8 cellular contexts compared by ENCODE assay signal in genomic region chr17:7885357-7886226, GRCh38. TPM values are rescaled to one million over a fixed set of nuclear protein-coding genes. Genes with fewer than 3 reads are reported as not detected.
DNase-seq lines count a peak whose midpoint lies in the region; ATAC-seq and TF ChIP-seq lines count a peak whose summit lies in the region.

No MANE protein-coding gene starts in this region.

- H3K4me1 ChIP-seq in ES-I3 (ENCODE audit: insufficient read depth, low read length): peaks cover 26% of the 10 kb centered on the region
- H3K4me1 ChIP-seq in hepatocyte (ENCODE audit: insufficient read depth): peaks cover 54% of the 10 kb centered on the region
- H3K4me1 ChIP-seq in skeletal muscle satellite cell (ENCODE audit: control insufficient read depth, insufficient read depth, low read length): peaks cover 53% of the 10 kb centered on the region

- no peak overlapping the region for H2AFZ ChIP-seq in hepatocyte

- H3K9me3 ChIP-seq in ES-I3 (ENCODE audit: control insufficient read depth, insufficient read depth, low read length): no peaks in the 10 kb centered on the region
- no peaks in the 10 kb centered on the region for H3K9me3 ChIP-seq in SK-N-MC (ENCODE audit: low read depth, low read length)
- H3K9me3 ChIP-seq in hepatocyte (ENCODE audit: low read depth): no peaks in the 10 kb centered on the region
- H3K9me3 ChIP-seq in skeletal muscle satellite cell (replicated peaks; ENCODE audit: low read length): no peaks in the 10 kb centered on the region

- peak; percentile 26 for DNase-seq in HT-29 (ENCODE audit: low spot score)
- no peak for DNase-seq in SK-N-MC (ENCODE audit: low read depth, low spot score)
- peak; percentile 69 for DNase-seq in hepatocyte (ENCODE audit: low spot score)

- no peaks in the 10 kb centered on the region for H3K9me2 ChIP-seq in hepatocyte (replicated peaks; ENCODE audit: insufficient read depth)

- TF ChIP-seq CTCF in hepatocyte (IDR thresholded peaks at IDR 0.05; ENCODE audit: poor library complexity): no peak

- peaks cover 7% of the 10 kb centered on the region for H4K20me1 ChIP-seq in hepatocyte (ENCODE audit: insufficient read depth, poor library complexity, severe bottlenecking)

- ATAC-seq in HG03095 (IDR thresholded peaks at IDR 0.05; ENCODE audit: unreplicated experiment): no peak
- ATAC-seq in HG02571 (IDR thresholded peaks at IDR 0.05; ENCODE audit: unreplicated experiment): no peak

- H3K4me3 ChIP-seq in SK-N-MC (peak overlapping the region; percentile 90), hepatocyte (peak overlapping the region; percentile 75), skeletal muscle satellite cell (ENCODE audit: low read length) (peak overlapping the region; percentile 95)

- peaks cover 41% of the 10 kb centered on the region for H3K79me2 ChIP-seq in hepatocyte

- H3K27ac ChIP-seq in SK-N-MC: peak overlapping the region; percentile 100
- peak overlapping the region; percentile 92 for H3K27ac ChIP-seq in angular gyrus (ENCODE audit: low read depth, low read length)
- H3K27ac ChIP-seq in hepatocyte: peak overlapping the region; percentile 97

- H3K27me3 ChIP-seq in hepatocyte: no peaks in the 10 kb centered on the region
- H3K27me3 ChIP-seq in skeletal muscle satellite cell (ENCODE audit: control insufficient read depth, insufficient read depth, low read length): no peaks in the 10 kb centered on the region

- H3K9ac ChIP-seq in ES-I3 (ENCODE audit: low read depth, low read length) (peak overlapping the region; percentile 44; the same call in 1 of the 2 replicates), SK-N-MC (ENCODE audit: insufficient read length) (peak overlapping the region; percentile 90), skeletal muscle satellite cell (ENCODE audit: low read depth, low read length) (peak overlapping the region; percentile 76)

- peak overlapping the region; percentile 96 for H3K4me2 ChIP-seq in hepatocyte
- H3K4me2 ChIP-seq in skeletal muscle satellite cell (ENCODE audit: low read length): peak overlapping the region; percentile 98

- H3K36me3 ChIP-seq in ES-I3 (ENCODE audit: insufficient read depth, low read length) (no peaks in the 10 kb centered on the region), SK-N-MC (ENCODE audit: insufficient read depth, low read length) (peaks cover 13% of the 10 kb centered on the region), hepatocyte (replicated peaks; ENCODE audit: insufficient read depth, low read depth) (no peaks in the 10 kb centered on the region), skeletal muscle satellite cell (ENCODE audit: insufficient read depth, low read length) (peaks cover 18% of the 10 kb centered on the region)

- 3% methylated on average over 44 of the region's 65 CpGs for WGBS in hepatocyte (ENCODE audit: low lambda C conversion rate, missing lambda C conversion rate)

RNA-seq across cellular contexts. Expression of gene CHD3, which starts 3.0 kb away (rescaled TPM):
- 52.8 and 54.3 TPM in 2 replicates for total RNA-seq in HT-29 (2014; rRNA removed; shearing (Covaris generic))
- 65.6 and 75.3 TPM in 2 replicates for total RNA-seq in hepatocyte
- polyA plus RNA-seq in hepatocyte: 41.2 and 49.4 TPM in 2 replicates
- total RNA-seq in skeletal muscle satellite cell (2012; rRNA removed): 35.0 and 38.2 TPM in 2 replicates

RNA-seq across cellular contexts. Expression of gene CYB5D1, which starts 27.8 kb away (rescaled TPM):
- total RNA-seq in HT-29 (2014; rRNA removed; shearing (Covaris generic)): 8.4 and 10.7 TPM in 2 replicates
- total RNA-seq in hepatocyte: 9.1 and 14.1 TPM in 2 replicates
- polyA plus RNA-seq in hepatocyte: 12.2 and 15.1 TPM in 2 replicates
- 12.2 and 12.9 TPM in 2 replicates for total RNA-seq in skeletal muscle satellite cell (2012; rRNA removed)

RNA-seq across cellular contexts. Expression of gene NAA38, which starts 28.2 kb away (rescaled TPM):
- 71.8 and 89.4 TPM in 2 replicates for total RNA-seq in HT-29 (2014; rRNA removed; shearing (Covaris generic))
- total RNA-seq in hepatocyte: 49.2 and 66.0 TPM in 2 replicates
- 147 and 154 TPM in 2 replicates for polyA plus RNA-seq in hepatocyte
- total RNA-seq in skeletal muscle satellite cell (2012; rRNA removed): 67.2 and 67.7 TPM in 2 replicates

RNA-seq across cellular contexts. Expression of gene RNF227, which starts 30.5 kb away (rescaled TPM):
- 0.81 and 1.1 TPM in 2 replicates for total RNA-seq in HT-29 (2014; rRNA removed; shearing (Covaris generic))
- 2.9 and 3.5 TPM in 2 replicates for total RNA-seq in hepatocyte
- polyA plus RNA-seq in hepatocyte: 2.5 and 4.8 TPM in 2 replicates
- total RNA-seq in skeletal muscle satellite cell (2012; rRNA removed): 1.7 and 6.1 TPM in 2 replicates

RNA-seq across cellular contexts. Expression of gene TMEM88, which starts 30.7 kb away (rescaled TPM):
- 0.43 and 0.50 TPM in 2 replicates for total RNA-seq in HT-29 (2014; rRNA removed; shearing (Covaris generic))
- 59.6 and 73.3 TPM in 2 replicates for total RNA-seq in hepatocyte
- 241 and 328 TPM in 2 replicates for polyA plus RNA-seq in hepatocyte
- total RNA-seq in skeletal muscle satellite cell (2012; rRNA removed): 0.44 TPM in 1 of 2 replicates, not detected in the other
